ENCODE assay signal across 1 cellular context in genomic region chr18:34892379-34892778, GRCh38.
TF ChIP-seq lines count a peak whose summit lies in the region.

No MANE protein-coding gene starts in this region.

TF ChIP-seq in GM23338, 12 proteins besides CTCF, POLR2A, EP300 and RAD21 (continued from another document):
- TF ChIP-seq ZNF462 (CRISPR knock-in tag; IDR thresholded peaks at IDR 0.05) (no peak), CREB1 (CRISPR knock-in tag; IDR thresholded peaks at IDR 0.05; ENCODE audit: low read depth) (no peak), EZH2 (IDR thresholded peaks at IDR 0.05; ENCODE audit: low read depth, unreplicated experiment) (no peak), ETS1 (IDR thresholded peaks at IDR 0.05) (no peak)
